8 cellular contexts compared by ENCODE assay signal in genomic region chr10:72260215-72260587, GRCh38. TPM values are rescaled to one million over a fixed set of nuclear protein-coding genes. Genes with fewer than 3 reads are reported as not detected.
DNase-seq lines count a peak whose midpoint lies in the region; ATAC-seq, FAIRE-seq and TF ChIP-seq lines count a peak whose summit lies in the region.

No MANE protein-coding gene starts in this region.

- ATAC-seq in K562 (no peak), GM18868 (IDR thresholded peaks at IDR 0.05; ENCODE audit: unreplicated experiment) (no peak)

- peaks cover 45 to 51% of the 10 kb centered on the region in 2 experiments for H3K4me1 ChIP-seq in K562 (replicated peaks in 1 of 2; ENCODE audit: control insufficient read depth in 2 of 2, insufficient read depth in 2 of 2, low read length in 2 of 2)
- H3K4me1 ChIP-seq in transverse colon = peaks cover 55 to 79% (median 66%) of the 10 kb centered on the region in 4 donors

- peak overlapping the region; percentile 79 to 94 for H3K9ac ChIP-seq in K562 (ENCODE audit: insufficient read depth in 1 of 2, low read depth in 2 of 2, low read length in 2 of 2)

- no peak for DNase-seq in activated CD4-positive, alpha-beta T cell treated with anti-CD3 and anti-CD28 coated beads, Interleukin-2, amount 10 ng/mL, durations not matched to agents 24 days and 14 days
- DNase-seq in activated CD4-positive, alpha-beta T cell treated with anti-CD3 and anti-CD28 coated beads, Interleukin-2, amount 50 U/mL, for 1 hour = no peak
- no peak for DNase-seq in K562 (ENCODE audit: extremely low read depth in 1 of 4, low spot score in 3 of 4)
- DNase-seq in medulla oblongata (ENCODE audit: extremely low spot score) = peak; percentile 18
- peak; percentile 20 for DNase-seq in transverse colon
- no peak for DNase-seq in NCI-H2081 (lab: John Stamatoyannopoulos, UW)
- no peak for DNase-seq in lower leg skin (ENCODE audit: low spot score in 2 of 2)

- peak overlapping the region; percentile 96 for H2AFZ ChIP-seq in K562 (ENCODE audit: low read depth, low read length)

- intact Hi-C loops in activated CD4-positive, alpha-beta T cell treated with anti-CD3 and anti-CD28 coated beads, Interleukin-2, amount 10 ng/mL, durations not matched to agents 24 days and 14 days (cut with micrococcal nuclease) = loop anchor here (2.0 to 5.0 kb wide), 4 partner anchors 17 to 907 kb away; partner anchors contain the start of genes ECD and FAM149B1
- intact Hi-C loops in K562 (cut with micrococcal nuclease) (loop anchor here (2.0 kb wide), 1 partner anchor 15 kb away; no protein-coding TSS in a partner anchor), transverse colon (cut with DNase I; ENCODE audit: low total_unique reads) (no loop called here), lower leg skin (cut with DNase I; ENCODE audit: low total_unique reads) (no loop called here)

- no peaks in the 10 kb centered on the region for H3K36me3 ChIP-seq in K562 (ENCODE audit: control insufficient read depth, insufficient read depth, low read length)
- no peaks in the 10 kb centered on the region for H3K36me3 ChIP-seq in transverse colon

- POLR2A ChIA-PET in K562 (lab: Yijun Ruan, JAX) = interaction anchor here (0.6 to 15.0 kb wide), 17 partner anchors 10 to 1250 kb away, joined by 3 to 277 read pairs (median 4); partner anchors contain the start of gene DDIT4

- no peaks in the 10 kb centered on the region for H3K27me3 Mint-ChIP-seq in activated CD4-positive, alpha-beta T cell treated with anti-CD3 and anti-CD28 coated beads, Interleukin-2, amount 10 ng/mL, durations not matched to agents 24 days and 14 days

- H3K36me3 Mint-ChIP-seq in activated CD4-positive, alpha-beta T cell treated with anti-CD3 and anti-CD28 coated beads, Interleukin-2, amount 10 ng/mL, durations not matched to agents 24 days and 14 days (ENCODE audit: low read depth) = peaks cover 2% of the 10 kb centered on the region

- H3K4me3 ChIP-seq in K562 = peak overlapping the region; percentile 54; the same call in 1 of the 2 replicates
- H3K4me3 ChIP-seq in transverse colon = peak overlapping the region in 1 of 4 donors; percentile 56
- H3K4me3 ChIP-seq in lower leg skin (ENCODE audit: low read depth, poor library complexity, severe bottlenecking) = no peak overlapping the region

- peaks cover 55% of the 10 kb centered on the region for H3K4me1 Mint-ChIP-seq in activated CD4-positive, alpha-beta T cell treated with anti-CD3 and anti-CD28 coated beads, Interleukin-2, amount 10 ng/mL, durations not matched to agents 24 days and 14 days

- H3K9me3 ChIP-seq in K562 (replicated peaks; ENCODE audit: control insufficient read depth, insufficient read depth, low read depth, low read length) (no peaks in the 10 kb centered on the region), transverse colon (no peaks in the 10 kb centered on the region)

- TF ChIP-seq CTCF in K562 (IDR thresholded peaks at IDR 0.05 in 2 of 3, conservative IDR thresholded peaks at IDR 0.05 in 1 of 3; ENCODE audit: insufficient read depth in 2 of 3, low read depth in 1 of 3, low read length in 3 of 3) (no peak), transverse colon (IDR thresholded peaks at IDR 0.05) (no peak), lower leg skin (IDR thresholded peaks at IDR 0.05) (no peak)

- peak overlapping the region; percentile 94 for H3K27ac ChIP-seq in K562 (ENCODE audit: extremely low read depth, low read depth, low read length)
- H3K27ac ChIP-seq in transverse colon = peak overlapping the region; percentile 89 to 94 (median 90)

- TF ChIP-seq POLR2A in K562 (conservative IDR thresholded peaks at IDR 0.05) (no peak), transverse colon (IDR thresholded peaks at IDR 0.05) (no peak), lower leg skin (IDR thresholded peaks at IDR 0.05) (no peak)

- BruUV-seq in K562 (replicated peaks; lab: Mats Ljungman, UMichigan) = TSS peak; percentile 81

- CTCF ChIA-PET in K562 (lab: Yijun Ruan, JAX; ENCODE audit: low intra/inter-chr PET ratio) = no interaction called here

- H3K9me1 ChIP-seq in K562 (ENCODE audit: control insufficient read depth, insufficient read depth, low read length) = no peaks in the 10 kb centered on the region

- H3K4me2 ChIP-seq in K562 (ENCODE audit: insufficient read depth, low read length) = peak overlapping the region; percentile 87

- no peaks in the 10 kb centered on the region for H3K79me2 ChIP-seq in K562 (ENCODE audit: control insufficient read depth, insufficient read depth, low read length)

- no peak for TF ChIP-seq RAD21 in K562 (CRISPR knock-in tag; conservative IDR thresholded peaks at IDR 0.05 in 1 of 2, IDR thresholded peaks at IDR 0.05 in 1 of 2)

- in situ Hi-C loops in K562 (cut with MboI) = no loop called here
- in situ Hi-C loops in transverse colon (cut with MboI; ENCODE audit: low pct_ligation_motif_present in 1 of 4, low pct_unique_long_range_greater_than_20kb in 1 of 4, low sequenced_read_pairs in 3 of 4) = no loop called here

- no peaks in the 10 kb centered on the region for H3K9me3 Mint-ChIP-seq in activated CD4-positive, alpha-beta T cell treated with anti-CD3 and anti-CD28 coated beads, Interleukin-2, amount 10 ng/mL, durations not matched to agents 24 days and 14 days

- TF ChIP-seq EP300 in K562 (IDR thresholded peaks at IDR 0.05; ENCODE audit: low read length) (no peak), transverse colon (IDR thresholded peaks at IDR 0.05; ENCODE audit: low read depth) (no peak)

- H3K27ac Mint-ChIP-seq in activated CD4-positive, alpha-beta T cell treated with anti-CD3 and anti-CD28 coated beads, Interleukin-2, amount 10 ng/mL, durations not matched to agents 24 days and 14 days = peak overlapping the region; percentile 98

- no peak for FAIRE-seq in K562 (lab: Jason Lieb, UNC)

- H3K27me3 ChIP-seq in K562 (ENCODE audit: control insufficient read depth in 2 of 2, insufficient read depth in 2 of 2, low read length in 2 of 2) (no peaks in the 10 kb centered on the region), transverse colon (no peaks in the 10 kb centered on the region)

- H3K4me3 Mint-ChIP-seq in activated CD4-positive, alpha-beta T cell treated with anti-CD3 and anti-CD28 coated beads, Interleukin-2, amount 10 ng/mL, durations not matched to agents 24 days and 14 days = peak overlapping the region; percentile 85

- no peaks in the 10 kb centered on the region for H4K20me1 ChIP-seq in K562 (replicated peaks; ENCODE audit: control insufficient read depth, insufficient read depth, low read length)

- 37% methylated on average over 5 of the region's 5 CpGs for WGBS in K562 (ENCODE audit: insufficient coverage, low coverage, missing lambda C conversion rate)
- WGBS in transverse colon (ENCODE audit: low coverage in 1 of 2), 2 donors = 49% methylated on average over 5 of the region's 5 CpGs; no CpG with 5 or more reads in 1 of the 2 donors
- WGBS in lower leg skin, 2 donors = 36 to 38% methylated on average over 5 of the region's 5 CpGs

RNA-seq across cellular contexts. Expression of gene DDIT4, which starts 13.5 kb away (rescaled TPM):
- 260 and 271 TPM in 2 replicates for total RNA-seq in activated CD4-positive, alpha-beta T cell treated with anti-CD3 and anti-CD28 coated beads, Interleukin-2, amount 10 ng/mL, durations not matched to agents 24 days and 14 days
- total RNA-seq in K562 (2011; cell fraction: chromatin; rRNA removed; ENCODE audit: low replicate concordance) = 185 and 371 TPM in 2 replicates
- 455 and 610 TPM in 2 replicates for total RNA-seq in K562 (2011; cell fraction: nucleolus; rRNA removed)
- 314 and 392 TPM in 2 replicates for total RNA-seq in K562 (2011; cell fraction: nucleoplasm; rRNA removed)
- 593 and 675 TPM in 2 replicates for total RNA-seq in K562 (2014; rRNA removed)
- total RNA-seq in K562 (2014; rRNA removed; fragmentation: Illumina TruSeq; extraction: Trizol) = 159 and 200 TPM in 2 replicates
- total RNA-seq in K562 (2015; rRNA removed; fragmentation: Illumina TruSeq; extraction: Trizol) = 13.2 and 14.7 TPM in 2 replicates
- total RNA-seq in K562 (2021) = 453 and 674 TPM in 2 replicates
- 228 and 529 TPM in 2 replicates for polyA plus RNA-seq in K562 (2011; rRNA removed)
- polyA plus RNA-seq in K562 (2011; cell fraction: cytosol; rRNA removed) = 345 and 451 TPM in 2 replicates
- 384 and 450 TPM in 2 replicates for polyA plus RNA-seq in K562 (2011; cell fraction: nucleus; rRNA removed)
- polyA plus RNA-seq in K562 (2012) = 184 and 695 TPM in 2 replicates
- polyA plus RNA-seq in K562 (2014; fragmentation: Illumina TruSeq; extraction: Trizol) = 107 and 370 TPM in 2 replicates
- 10 to 100 TPM in 1 of 2 experiments, 1 to 10 TPM in 1; 8.2 to 12.3 TPM for polyA plus RNA-seq in K562 (2014; fragmentation: Nextera tagmentation; extraction: Ambion mirVana)
- 362 and 564 TPM in 2 replicates for polyA plus RNA-seq in K562 (2014; rRNA removed)
- polyA minus RNA-seq in K562 (2011; rRNA and poly(A)+ RNA removed) = 156 and 267 TPM in 2 replicates
- polyA minus RNA-seq in K562 (2011; cell fraction: cytosol; rRNA and poly(A)+ RNA removed) = 180 and 395 TPM in 2 replicates
- 272 and 555 TPM in 2 replicates for polyA minus RNA-seq in K562 (2011; cell fraction: nucleus; rRNA and poly(A)+ RNA removed)
- 100 to 1,000 TPM in 3 of 4 donors, 10 to 100 TPM in 1; 64.5 to 356 (median 150) TPM for total RNA-seq in transverse colon
- total RNA-seq in lower leg skin = 100 to 1,000 TPM; 274 to 929 (median 421) TPM

RNA-seq across cellular contexts. Expression of gene ASCC1, which starts 44.1 kb away (rescaled TPM):
- 33.6 and 34.1 TPM in 2 replicates for total RNA-seq in activated CD4-positive, alpha-beta T cell treated with anti-CD3 and anti-CD28 coated beads, Interleukin-2, amount 10 ng/mL, durations not matched to agents 24 days and 14 days
- 49.7 and 77.0 TPM in 2 replicates for total RNA-seq in K562 (2011; cell fraction: chromatin; rRNA removed; ENCODE audit: low replicate concordance)
- 28.7 and 34.9 TPM in 2 replicates for total RNA-seq in K562 (2011; cell fraction: nucleolus; rRNA removed)
- total RNA-seq in K562 (2011; cell fraction: nucleoplasm; rRNA removed) = 43.5 and 57.0 TPM in 2 replicates
- total RNA-seq in K562 (2014; rRNA removed) = 27.6 and 31.7 TPM in 2 replicates
- 52.8 and 62.6 TPM in 2 replicates for total RNA-seq in K562 (2014; rRNA removed; fragmentation: Illumina TruSeq; extraction: Trizol)
- total RNA-seq in K562 (2015; rRNA removed; fragmentation: Illumina TruSeq; extraction: Trizol) = 33.3 and 38.2 TPM in 2 replicates
- total RNA-seq in K562 (2021) = 45.7 and 48.4 TPM in 2 replicates
- 53.2 and 64.1 TPM in 2 replicates for polyA plus RNA-seq in K562 (2011; rRNA removed)
- 20.9 and 37.8 TPM in 2 replicates for polyA plus RNA-seq in K562 (2011; cell fraction: cytosol; rRNA removed)
- 13.5 and 19.8 TPM in 2 replicates for polyA plus RNA-seq in K562 (2011; cell fraction: nucleus; rRNA removed)
- polyA plus RNA-seq in K562 (2012) = 39.1 and 50.0 TPM in 2 replicates
- polyA plus RNA-seq in K562 (2014; fragmentation: Illumina TruSeq; extraction: Trizol) = 54.4 and 70.0 TPM in 2 replicates
- 10 to 100 TPM; 50.8 to 73.3 TPM for polyA plus RNA-seq in K562 (2014; fragmentation: Nextera tagmentation; extraction: Ambion mirVana)
- 42.7 and 55.5 TPM in 2 replicates for polyA plus RNA-seq in K562 (2014; rRNA removed)
- polyA minus RNA-seq in K562 (2011; rRNA and poly(A)+ RNA removed) = 90.3 and 97.7 TPM in 2 replicates
- 35.1 and 39.2 TPM in 2 replicates for polyA minus RNA-seq in K562 (2011; cell fraction: cytosol; rRNA and poly(A)+ RNA removed)
- polyA minus RNA-seq in K562 (2011; cell fraction: nucleus; rRNA and poly(A)+ RNA removed) = 13.6 and 33.1 TPM in 2 replicates
- total RNA-seq in transverse colon = 10 to 100 TPM; 13.4 to 34.0 (median 20.5) TPM
- total RNA-seq in lower leg skin = 10 to 100 TPM; 17.7 to 33.3 (median 23.1) TPM

RNA-seq across cellular contexts. Expression of gene ANAPC16, which starts 44.4 kb away (rescaled TPM):
- total RNA-seq in activated CD4-positive, alpha-beta T cell treated with anti-CD3 and anti-CD28 coated beads, Interleukin-2, amount 10 ng/mL, durations not matched to agents 24 days and 14 days = 73.2 and 74.3 TPM in 2 replicates
- 13.7 and 30.0 TPM in 2 replicates for total RNA-seq in K562 (2011; cell fraction: chromatin; rRNA removed; ENCODE audit: low replicate concordance)
- 13.7 and 15.7 TPM in 2 replicates for total RNA-seq in K562 (2011; cell fraction: nucleolus; rRNA removed)
- total RNA-seq in K562 (2011; cell fraction: nucleoplasm; rRNA removed) = 30.3 and 57.6 TPM in 2 replicates
- total RNA-seq in K562 (2014; rRNA removed) (42.6 and 55.8 TPM in 2 replicates), K562 (2014; rRNA removed; fragmentation: Illumina TruSeq; extraction: Trizol) (108 and 111 TPM in 2 replicates), K562 (2015; rRNA removed; fragmentation: Illumina TruSeq; extraction: Trizol) (79.7 and 87.7 TPM in 2 replicates), K562 (2021) (72.5 and 72.7 TPM in 2 replicates), transverse colon (10 to 100 TPM; 57.6 to 77.4 (median 65.5) TPM), lower leg skin (100 to 1,000 TPM in 2 of 4 donors, 10 to 100 TPM in 2; 47.8 to 116 (median 100) TPM)
- polyA plus RNA-seq in K562 (2011; rRNA removed) (162 and 168 TPM in 2 replicates), K562 (2014; fragmentation: Illumina TruSeq; extraction: Trizol) (74.2 and 85.3 TPM in 2 replicates), K562 (2014; fragmentation: Nextera tagmentation; extraction: Ambion mirVana) (100 to 1,000 TPM; 184 to 208 TPM), K562 (2014; rRNA removed) (112 and 134 TPM in 2 replicates)
- polyA plus RNA-seq in K562 (2011; cell fraction: cytosol; rRNA removed) = 47.9 and 96.2 TPM in 2 replicates
- 27.0 and 46.2 TPM in 2 replicates for polyA plus RNA-seq in K562 (2011; cell fraction: nucleus; rRNA removed)
- polyA plus RNA-seq in K562 (2012) = 85.3 and 238 TPM in 2 replicates
- polyA minus RNA-seq in K562 (2011; rRNA and poly(A)+ RNA removed) = 41.3 and 52.4 TPM in 2 replicates
- polyA minus RNA-seq in K562 (2011; cell fraction: cytosol; rRNA and poly(A)+ RNA removed) = 13.9 and 15.1 TPM in 2 replicates
- 3.2 and 10.0 TPM in 2 replicates for polyA minus RNA-seq in K562 (2011; cell fraction: nucleus; rRNA and poly(A)+ RNA removed)

Comparison
In these comparisons a context has a peak if more than half of its experiments do, and no peak if none do; other contexts are left out.
1. DNase-seq: peak in medulla oblongata (single experiment) and transverse colon (single experiment); none in activated CD4-positive, alpha-beta T cell treated with anti-CD3 and anti-CD28 coated beads, Interleukin-2, amount 10 ng/mL, durations not matched to agents 24 days and 14 days (single experiment), activated CD4-positive, alpha-beta T cell treated with anti-CD3 and anti-CD28 coated beads, Interleukin-2, amount 50 U/mL, for 1 hour (single experiment), K562 (0 of 4), NCI-H2081 (0 of 2) and lower leg skin (0 of 2).
2. intact Hi-C loops: an anchor here in activated CD4-positive, alpha-beta T cell treated with anti-CD3 and anti-CD28 coated beads, Interleukin-2, amount 10 ng/mL, durations not matched to agents 24 days and 14 days (2.0 to 5.0 kb wide) and K562 (2.0 kb wide); none called in transverse colon and lower leg skin.